9 cellular contexts compared by ENCODE assay signal in genomic region chr2:69931832-69932595, GRCh38. TPM values are rescaled to one million over a fixed set of nuclear protein-coding genes. Genes with fewer than 3 reads are reported as not detected.
DNase-seq lines count a peak whose midpoint lies in the region; ATAC-seq and TF ChIP-seq lines count a peak whose summit lies in the region.
"Had no signal": no experiment of that assay in that cellular context is flagged by ENCODE, and none has a peak within 500 bp of the region (broad histone marks: within the 10 kb centered on the region; RNA-seq: fewer than 3 reads in every experiment).

No MANE protein-coding gene starts in this region.

- no peak for DNase-seq in activated CD4-positive, alpha-beta T cell treated with anti-CD3 and anti-CD28 coated beads for 36 hours
- no peak for DNase-seq in activated CD4-positive, alpha-beta T cell treated with anti-CD3 and anti-CD28 coated beads for 48 hours
- DNase-seq in PC-9 (no peak), SIG-M5 (lab: John Stamatoyannopoulos, UW) (no peak), BE2C (no peak), esophagus squamous epithelium (lab: John Stamatoyannopoulos, UW) (no peak)
- DNase-seq in effector memory CD8-positive, alpha-beta T cell = no peak
- DNase-seq: NCI-H526 had no signal

- H3K4me1 Mint-ChIP-seq in activated CD4-positive, alpha-beta T cell treated with anti-CD3 and anti-CD28 coated beads for 36 hours = peaks cover 35% of the 10 kb centered on the region
- H3K4me1 Mint-ChIP-seq in effector memory CD8-positive, alpha-beta T cell (ENCODE audit: low read depth in 2 of 2) = peaks cover 16 to 18% of the 10 kb centered on the region in 2 donors
- H3K4me1 Mint-ChIP-seq in stimulated activated memory B cell treated with anti-CD40 and anti-IgM and Interleukin-4, amounts not matched to agents 10 μg/mL and 1 μg/mL and 100 μg/mL, for 72 hours = peaks cover 22% of the 10 kb centered on the region

- H3K4me1 ChIP-seq in PC-9 (replicated peaks; ENCODE audit: insufficient read depth) (peaks cover 41% of the 10 kb centered on the region), BE2C (no peaks in the 10 kb centered on the region), esophagus squamous epithelium (peaks cover 0 to 26% (median 10%) of the 10 kb centered on the region in 3 donors)

- H3K79me2 ChIP-seq in PC-9 (ENCODE audit: low read depth) = peaks cover 29% of the 10 kb centered on the region; the same call in 1 of the 2 replicates

- no peak for TF ChIP-seq POLR2A in esophagus squamous epithelium (IDR thresholded peaks at IDR 0.05)

- intact Hi-C loops in activated CD4-positive, alpha-beta T cell treated with anti-CD3 and anti-CD28 coated beads for 36 hours (cut with DNase I, micrococcal nuclease) = loop anchor here in 1 of 2 experiments (5.0 kb wide), 1 partner anchor 135 kb away; no protein-coding TSS in a partner anchor
- intact Hi-C loops in PC-9 (cut with micrococcal nuclease; ENCODE audit: unreplicated experiment) = loop anchor here (5.0 kb wide), 1 partner anchor 65 kb away; no protein-coding TSS in a partner anchor
- intact Hi-C loops in esophagus squamous epithelium (cut with DNase I) = no loop called here

- H3K9me2 ChIP-seq in PC-9 (ENCODE audit: insufficient read depth) = no peaks in the 10 kb centered on the region

- H3K27ac ChIP-seq in PC-9 (peak overlapping the region; percentile 93), esophagus squamous epithelium (peak overlapping the region in 2 of 4 donors; percentile 1 to 38)

- peaks cover 25% of the 10 kb centered on the region for H3F3A ChIP-seq in PC-9 (ENCODE audit: insufficient read depth, low read depth)

- no peak overlapping the region for H3K4me2 ChIP-seq in PC-9

- BruUV-seq in PC-9 (replicated peaks; lab: Mats Ljungman, UMichigan) = no TSS peak

- H3K36me3 Mint-ChIP-seq in activated CD4-positive, alpha-beta T cell treated with anti-CD3 and anti-CD28 coated beads for 36 hours (ENCODE audit: low read depth) = peaks cover 33% of the 10 kb centered on the region
- H3K36me3 Mint-ChIP-seq in effector memory CD8-positive, alpha-beta T cell (ENCODE audit: insufficient read depth) = peaks cover 17% of the 10 kb centered on the region
- peaks cover 29% of the 10 kb centered on the region for H3K36me3 Mint-ChIP-seq in stimulated activated memory B cell treated with anti-CD40 and anti-IgM and Interleukin-4, amounts not matched to agents 10 μg/mL and 1 μg/mL and 100 μg/mL, for 72 hours

- POLR2A ChIA-PET in activated CD4-positive, alpha-beta T cell treated with anti-CD3 and anti-CD28 coated beads for 36 hours (lab: Charles Lee) = interaction anchor here (1.2 kb wide), 1 partner anchor 18 kb away, joined by 4 read pairs; no protein-coding TSS in a partner anchor
- POLR2A ChIA-PET in PC-9 (lab: Charles Lee; ENCODE audit: unreplicated experiment) = no interaction called here

- H3K4me3 ChIP-seq in PC-9 (no peak overlapping the region), BE2C (ENCODE audit: low read depth, low read length) (no peak overlapping the region), esophagus squamous epithelium (no peak overlapping the region)

- no peak overlapping the region for H3K4me3 Mint-ChIP-seq in activated CD4-positive, alpha-beta T cell treated with anti-CD3 and anti-CD28 coated beads for 36 hours
- H3K4me3 Mint-ChIP-seq in effector memory CD8-positive, alpha-beta T cell = peak overlapping the region; percentile 11 to 40
- no peak overlapping the region for H3K4me3 Mint-ChIP-seq in stimulated activated memory B cell treated with anti-CD40 and anti-IgM and Interleukin-4, amounts not matched to agents 10 μg/mL and 1 μg/mL and 100 μg/mL, for 72 hours

- H4K20me1 ChIP-seq in PC-9 (ENCODE audit: insufficient read depth) = no peaks in the 10 kb centered on the region

- H3K27me3 ChIP-seq in PC-9 (ENCODE audit: insufficient read depth, low read depth) (no peaks in the 10 kb centered on the region), BE2C (no peaks in the 10 kb centered on the region), esophagus squamous epithelium (no peaks in the 10 kb centered on the region)

- no peak for TF ChIP-seq CTCF in PC-9 (conservative IDR thresholded peaks at IDR 0.05)
- no peak for TF ChIP-seq CTCF in BE2C (IDR thresholded peaks at IDR 0.05; ENCODE audit: low read depth, low read length)
- no peak for TF ChIP-seq CTCF in esophagus squamous epithelium (IDR thresholded peaks at IDR 0.05)

- no peaks in the 10 kb centered on the region for H3K27me3 Mint-ChIP-seq in activated CD4-positive, alpha-beta T cell treated with anti-CD3 and anti-CD28 coated beads for 36 hours
- no peaks in the 10 kb centered on the region for H3K27me3 Mint-ChIP-seq in effector memory CD8-positive, alpha-beta T cell
- H3K27me3 Mint-ChIP-seq in stimulated activated memory B cell treated with anti-CD40 and anti-IgM and Interleukin-4, amounts not matched to agents 10 μg/mL and 1 μg/mL and 100 μg/mL, for 72 hours = no peaks in the 10 kb centered on the region

- peaks cover 44% of the 10 kb centered on the region for H3K36me3 ChIP-seq in PC-9 (ENCODE audit: low read depth)
- no peaks in the 10 kb centered on the region for H3K36me3 ChIP-seq in BE2C
- peaks cover 8 to 71% (median 9%) of the 10 kb centered on the region in 3 donors for H3K36me3 ChIP-seq in esophagus squamous epithelium

- H2AFZ ChIP-seq in PC-9 = no peak overlapping the region

- CTCF ChIA-PET in activated CD4-positive, alpha-beta T cell treated with anti-CD3 and anti-CD28 coated beads for 36 hours (lab: Charles Lee) = interaction anchor here (0.7 to 2.2 kb wide), 7 partner anchors 11 to 215 kb away, joined by 3 to 7 read pairs (median 3); no protein-coding TSS in a partner anchor
- CTCF ChIA-PET in PC-9 (lab: Charles Lee) = interaction anchor here (0.6 kb wide), 1 partner anchor 238 kb away, joined by 3 read pairs; no protein-coding TSS in a partner anchor

- ATAC-seq in activated CD4-positive, alpha-beta T cell treated with anti-CD3 and anti-CD28 coated beads for 36 hours = no peak
- ATAC-seq in effector memory CD8-positive, alpha-beta T cell (replicated peaks) = no peak
- no peak for ATAC-seq in stimulated activated memory B cell treated with anti-CD40 and anti-IgM and Interleukin-4, amounts not matched to agents 10 μg/mL and 1 μg/mL and 100 μg/mL, for 72 hours

- H3K9me3 Mint-ChIP-seq in activated CD4-positive, alpha-beta T cell treated with anti-CD3 and anti-CD28 coated beads for 36 hours (ENCODE audit: low read depth) = no peaks in the 10 kb centered on the region
- no peaks in the 10 kb centered on the region for H3K9me3 Mint-ChIP-seq in effector memory CD8-positive, alpha-beta T cell
- H3K9me3 Mint-ChIP-seq in stimulated activated memory B cell treated with anti-CD40 and anti-IgM and Interleukin-4, amounts not matched to agents 10 μg/mL and 1 μg/mL and 100 μg/mL, for 72 hours = no peaks in the 10 kb centered on the region

- peak overlapping the region; percentile 90 for H3K27ac Mint-ChIP-seq in activated CD4-positive, alpha-beta T cell treated with anti-CD3 and anti-CD28 coated beads for 36 hours
- peak overlapping the region; percentile 36 to 66 for H3K27ac Mint-ChIP-seq in effector memory CD8-positive, alpha-beta T cell
- peak overlapping the region; percentile 46 for H3K27ac Mint-ChIP-seq in stimulated activated memory B cell treated with anti-CD40 and anti-IgM and Interleukin-4, amounts not matched to agents 10 μg/mL and 1 μg/mL and 100 μg/mL, for 72 hours

- WGBS in esophagus squamous epithelium, 2 donors = 68 to 89% methylated on average over 4 to 7 of the region's 7 CpGs

- no peaks in the 10 kb centered on the region; the same call in 1 of the 2 replicates for H3K9me3 ChIP-seq in PC-9 (ENCODE audit: insufficient read depth, low read depth)
- H3K9me3 ChIP-seq in BE2C = no peaks in the 10 kb centered on the region
- H3K9me3 ChIP-seq in esophagus squamous epithelium = no peaks in the 10 kb centered on the region

RNA-seq across cellular contexts. Expression of gene MXD1, which starts 17.1 kb away (rescaled TPM):
- total RNA-seq in activated CD4-positive, alpha-beta T cell treated with anti-CD3 and anti-CD28 coated beads for 36 hours = 10 to 100 TPM in 1 of 2 experiments, 1 to 10 TPM in 1; 6.1 to 10.6 TPM
- total RNA-seq in PC-9 (2021) = 8.5 and 8.8 TPM in 2 replicates
- polyA plus RNA-seq in BE2C (2012; ENCODE audit: insufficient read depth, insufficient read length, low read depth) = 2.5 TPM
- total RNA-seq in esophagus squamous epithelium = 100 to 1,000 TPM in 1 of 4 donors, 10 to 100 TPM in 3; 38.5 to 121 (median 83.2) TPM

RNA-seq across cellular contexts. Expression of gene ASPRV1, which starts 29.4 kb away (rescaled TPM):
- under 1 TPM; 0.32 to 0.73 TPM for total RNA-seq in activated CD4-positive, alpha-beta T cell treated with anti-CD3 and anti-CD28 coated beads for 36 hours
- 0.30 and 0.48 TPM in 2 replicates for total RNA-seq in PC-9 (2021)
- polyA plus RNA-seq in BE2C (2012; ENCODE audit: insufficient read depth, insufficient read length, low read depth) = 3.8 TPM
- 1 to 10 TPM in 1 of 4 donors, under 1 TPM in 3; 0.18 to 1.5 (median 0.34) TPM for total RNA-seq in esophagus squamous epithelium

RNA-seq across cellular contexts. Expression of gene SNRNP27, which starts 38.3 kb away (rescaled TPM):
- total RNA-seq in activated CD4-positive, alpha-beta T cell treated with anti-CD3 and anti-CD28 coated beads for 36 hours = 10 to 100 TPM; 67.7 to 76.6 TPM
- total RNA-seq in PC-9 (2021) (29.9 and 38.1 TPM in 2 replicates), esophagus squamous epithelium (10 to 100 TPM; 30.6 to 46.9 (median 37.5) TPM)
- polyA plus RNA-seq in BE2C (2012; ENCODE audit: insufficient read depth, insufficient read length, low read depth) = 19.1 TPM

Comparison
In these comparisons a context has a peak if more than half of its experiments do, and no peak if none do; other contexts are left out.
1. H3K4me3 Mint-ChIP-seq: peak in effector memory CD8-positive, alpha-beta T cell (2 of 2); none in activated CD4-positive, alpha-beta T cell treated with anti-CD3 and anti-CD28 coated beads for 36 hours (single experiment) and stimulated activated memory B cell treated with anti-CD40 and anti-IgM and Interleukin-4, amounts not matched to agents 10 μg/mL and 1 μg/mL and 100 μg/mL, for 72 hours (single experiment).
2. Peak in every context shown above with its lines, with median percentiles within 50 percentile points of each other: H3K27ac Mint-ChIP-seq.